In the genomic region with DNA sequence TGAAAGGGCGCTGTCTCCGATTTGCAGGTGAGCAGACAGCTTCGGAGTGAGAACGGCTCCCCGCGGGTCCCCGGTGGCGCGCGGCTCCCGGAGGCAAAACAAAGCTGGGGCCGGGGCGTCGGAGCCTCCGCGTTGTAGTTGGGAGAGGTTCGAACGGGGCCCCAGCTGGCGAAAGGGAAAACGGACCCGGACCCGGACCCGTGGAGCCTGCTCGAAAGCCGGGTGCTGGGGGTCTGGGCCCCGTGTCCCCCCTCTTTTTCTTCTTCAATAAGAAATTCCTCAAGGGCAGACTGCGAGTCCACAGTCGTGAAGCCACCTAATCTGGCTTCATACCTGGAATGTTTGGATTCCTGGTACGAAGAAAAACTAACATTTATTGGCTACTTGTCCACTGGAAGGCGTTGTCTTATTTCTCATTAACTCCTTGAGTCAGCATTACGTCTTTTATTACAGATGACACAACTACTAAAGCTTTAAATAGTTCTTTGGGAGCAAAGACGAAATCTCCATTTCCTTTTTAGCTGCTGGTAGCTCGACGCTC, we compare ENCODE assay signal across 8 cellular contexts. TPM values are rescaled to one million over a fixed set of nuclear protein-coding genes. Genes with fewer than 3 reads are reported as not detected.
DNase-seq lines count a peak whose midpoint lies in the region; ATAC-seq and TF ChIP-seq lines count a peak whose summit lies in the region.

No MANE protein-coding gene starts in this region.

- no peaks in the 10 kb centered on the region for H3K27me3 Mint-ChIP-seq in activated T-cell treated with anti-CD3 and anti-CD28 coated beads, Interleukin-2, amount 50 U/mL, for 4 hours (ENCODE audit: low read depth)

- H3K27me3 ChIP-seq in esophagus squamous epithelium, result no peaks in the 10 kb centered on the region
- no peaks in the 10 kb centered on the region for H3K27me3 ChIP-seq in muscle layer of duodenum (ENCODE audit: low read depth, low read length)
- no peaks in the 10 kb centered on the region for H3K27me3 ChIP-seq in thyroid gland

- no peaks in the 10 kb centered on the region for H3K9me3 ChIP-seq in esophagus squamous epithelium
- no peaks in the 10 kb centered on the region for H3K9me3 ChIP-seq in muscle layer of duodenum (ENCODE audit: control insufficient read depth in 1 of 2, low read length in 2 of 2)
- H3K9me3 ChIP-seq in thyroid gland, result no peaks in the 10 kb centered on the region

- H3K4me3 ChIP-seq in esophagus squamous epithelium (peak overlapping the region; percentile 73 to 97 (median 84)), muscle layer of duodenum (ENCODE audit: low read depth in 1 of 2, low read length in 2 of 2) (peak overlapping the region; percentile 86 to 97), thyroid gland (replicated peaks in 1 of 3) (peak overlapping the region; percentile 74 to 94 (median 82))

- no peak for ATAC-seq in activated T-cell treated with anti-CD3 and anti-CD28 coated beads, Interleukin-2, amount 50 U/mL, for 4 hours
- ATAC-seq in HG03108 (IDR thresholded peaks at IDR 0.05; ENCODE audit: unreplicated experiment), result no peak
- no peak for ATAC-seq in HG02973 (IDR thresholded peaks at IDR 0.05; ENCODE audit: unreplicated experiment)

- no peaks in the 10 kb centered on the region for H3K9me3 Mint-ChIP-seq in activated T-cell treated with anti-CD3 and anti-CD28 coated beads, Interleukin-2, amount 50 U/mL, for 4 hours

- H3K27ac ChIP-seq in esophagus squamous epithelium (peak overlapping the region; percentile 97 to 100 (median 100)), muscle layer of duodenum (ENCODE audit: low read length) (peak overlapping the region; percentile 94), thyroid gland (peak overlapping the region; percentile 99 to 100 (median 99))

- intact Hi-C loops in esophagus squamous epithelium (cut with DNase I), result no loop called here
- intact Hi-C loops in thyroid gland (cut with DNase I), result no loop called here

- H3K36me3 Mint-ChIP-seq in activated T-cell treated with anti-CD3 and anti-CD28 coated beads, Interleukin-2, amount 50 U/mL, for 4 hours (ENCODE audit: insufficient read depth), result no peaks in the 10 kb centered on the region

- peaks cover 0 to 3% (median 0%) of the 10 kb centered on the region in 3 donors for H3K36me3 ChIP-seq in esophagus squamous epithelium
- H3K36me3 ChIP-seq in muscle layer of duodenum (ENCODE audit: control insufficient read depth in 1 of 2, insufficient read depth in 2 of 2, low read length in 2 of 2), result no peaks in the 10 kb centered on the region
- no peaks in the 10 kb centered on the region for H3K36me3 ChIP-seq in thyroid gland

- TF ChIP-seq CTCF in esophagus squamous epithelium (IDR thresholded peaks at IDR 0.05) (no peak), thyroid gland (IDR thresholded peaks at IDR 0.05) (no peak)

- 1% methylated on average over 31 to 33 of the region's 34 CpGs for WGBS in esophagus squamous epithelium, 2 donors
- WGBS in thyroid gland, 2 donors, result 1 to 3% methylated on average over 24 to 32 of the region's 34 CpGs

- TF ChIP-seq POLR2A in esophagus squamous epithelium (IDR thresholded peaks at IDR 0.05) (no peak), thyroid gland (IDR thresholded peaks at IDR 0.05) (peak in 1 of 2 donors; percentile 61)

- peak overlapping the region; percentile 92 for H3K4me3 Mint-ChIP-seq in activated T-cell treated with anti-CD3 and anti-CD28 coated beads, Interleukin-2, amount 50 U/mL, for 4 hours

- H3K4me1 ChIP-seq in esophagus squamous epithelium (peaks cover 8 to 52% (median 15%) of the 10 kb centered on the region in 3 donors), muscle layer of duodenum (ENCODE audit: control insufficient read depth in 1 of 2, insufficient read depth in 2 of 2, low read length in 2 of 2) (peaks cover 9 to 25% of the 10 kb centered on the region in 2 donors), thyroid gland (peaks cover 19 to 31% of the 10 kb centered on the region in 2 donors)

- H3K4me1 Mint-ChIP-seq in activated T-cell treated with anti-CD3 and anti-CD28 coated beads, Interleukin-2, amount 50 U/mL, for 4 hours (ENCODE audit: low read depth), result peaks cover 59% of the 10 kb centered on the region

- DNase-seq in ELR (ENCODE audit: low read depth), result peak; percentile 62
- DNase-seq in NCI-H1105 treated with DMSO at 0.1 percent for 48 hours (lab: John Stamatoyannopoulos, UW), result peak; percentile 5
- peak; percentile 27 for DNase-seq in activated T-cell treated with anti-CD3 and anti-CD28 coated beads, Interleukin-2, amount 50 U/mL, for 4 hours
- DNase-seq in esophagus squamous epithelium (lab: John Stamatoyannopoulos, UW), result no peak
- peak; percentile 54 to 61 for DNase-seq in thyroid gland

RNA-seq across cellular contexts. Expression of a gene that starts 0.6 kb away (rescaled TPM):
- 10 to 100 TPM; 19.8 to 28.2 (median 21.2) TPM for total RNA-seq in activated T-cell treated with anti-CD3 and anti-CD28 coated beads, Interleukin-2, amount 50 U/mL, for 4 hours
- 10 to 100 TPM; 31.1 to 41.7 (median 35.0) TPM for total RNA-seq in esophagus squamous epithelium
- 10 to 100 TPM; 36.4 to 68.2 (median 54.8) TPM for total RNA-seq in thyroid gland

RNA-seq across cellular contexts. Expression of a gene that starts 26.6 kb away (rescaled TPM):
- total RNA-seq in activated T-cell treated with anti-CD3 and anti-CD28 coated beads, Interleukin-2, amount 50 U/mL, for 4 hours, result 100 to 1,000 TPM; 203 to 279 (median 246) TPM
- total RNA-seq in esophagus squamous epithelium, result 100 to 1,000 TPM in 1 of 4 donors, 10 to 100 TPM in 3; 76.4 to 113 (median 86.5) TPM
- total RNA-seq in thyroid gland, result 100 to 1,000 TPM in 3 of 4 donors, 10 to 100 TPM in 1; 50.2 to 145 (median 120) TPM
